ENCODE assay signal across 1 cellular context in the genomic region with DNA sequence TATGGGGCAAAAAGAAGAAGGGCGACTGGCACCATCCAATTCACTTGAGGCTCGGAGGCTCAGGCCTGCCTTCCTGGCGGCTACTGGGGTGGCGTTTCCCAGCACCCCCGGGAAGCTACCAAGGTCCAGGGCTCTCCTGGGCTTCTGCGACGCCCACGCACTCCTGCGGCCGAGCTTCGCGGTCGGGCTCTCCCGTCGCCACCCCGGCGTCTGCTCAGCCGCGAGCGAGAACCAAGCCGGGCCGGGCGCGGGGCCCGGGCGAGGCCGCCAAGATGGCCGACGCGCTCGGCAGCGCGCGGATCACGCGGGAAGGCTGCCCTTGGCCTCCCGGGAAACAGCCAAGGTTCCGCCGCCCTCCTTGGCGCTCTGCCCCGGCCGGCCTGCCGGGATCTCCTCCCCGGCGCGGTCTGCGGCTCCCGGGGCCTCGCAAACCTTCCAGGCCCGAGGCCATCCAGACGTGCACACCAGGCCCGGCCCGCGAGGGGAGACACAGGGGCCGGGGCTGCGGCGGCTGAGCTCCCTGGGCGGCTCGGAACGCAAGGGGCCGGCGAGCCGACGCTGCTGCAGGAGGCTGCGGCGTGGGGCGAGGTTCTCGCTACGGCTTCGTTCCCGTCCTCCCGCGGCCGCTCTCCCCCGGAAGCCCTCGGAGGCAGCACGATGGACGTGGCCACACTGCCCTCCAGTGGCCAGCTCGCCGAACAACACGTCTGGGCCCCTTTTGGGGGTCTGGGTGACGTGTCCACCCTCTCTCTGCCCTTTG.
TF ChIP-seq lines count a peak whose summit lies in the region.

No MANE protein-coding gene starts in this region.

TF ChIP-seq in HepG2, 621 proteins besides CTCF, POLR2A, EP300 and RAD21 (continued from another document and continues in another):
- TF ChIP-seq, protein P1, sequence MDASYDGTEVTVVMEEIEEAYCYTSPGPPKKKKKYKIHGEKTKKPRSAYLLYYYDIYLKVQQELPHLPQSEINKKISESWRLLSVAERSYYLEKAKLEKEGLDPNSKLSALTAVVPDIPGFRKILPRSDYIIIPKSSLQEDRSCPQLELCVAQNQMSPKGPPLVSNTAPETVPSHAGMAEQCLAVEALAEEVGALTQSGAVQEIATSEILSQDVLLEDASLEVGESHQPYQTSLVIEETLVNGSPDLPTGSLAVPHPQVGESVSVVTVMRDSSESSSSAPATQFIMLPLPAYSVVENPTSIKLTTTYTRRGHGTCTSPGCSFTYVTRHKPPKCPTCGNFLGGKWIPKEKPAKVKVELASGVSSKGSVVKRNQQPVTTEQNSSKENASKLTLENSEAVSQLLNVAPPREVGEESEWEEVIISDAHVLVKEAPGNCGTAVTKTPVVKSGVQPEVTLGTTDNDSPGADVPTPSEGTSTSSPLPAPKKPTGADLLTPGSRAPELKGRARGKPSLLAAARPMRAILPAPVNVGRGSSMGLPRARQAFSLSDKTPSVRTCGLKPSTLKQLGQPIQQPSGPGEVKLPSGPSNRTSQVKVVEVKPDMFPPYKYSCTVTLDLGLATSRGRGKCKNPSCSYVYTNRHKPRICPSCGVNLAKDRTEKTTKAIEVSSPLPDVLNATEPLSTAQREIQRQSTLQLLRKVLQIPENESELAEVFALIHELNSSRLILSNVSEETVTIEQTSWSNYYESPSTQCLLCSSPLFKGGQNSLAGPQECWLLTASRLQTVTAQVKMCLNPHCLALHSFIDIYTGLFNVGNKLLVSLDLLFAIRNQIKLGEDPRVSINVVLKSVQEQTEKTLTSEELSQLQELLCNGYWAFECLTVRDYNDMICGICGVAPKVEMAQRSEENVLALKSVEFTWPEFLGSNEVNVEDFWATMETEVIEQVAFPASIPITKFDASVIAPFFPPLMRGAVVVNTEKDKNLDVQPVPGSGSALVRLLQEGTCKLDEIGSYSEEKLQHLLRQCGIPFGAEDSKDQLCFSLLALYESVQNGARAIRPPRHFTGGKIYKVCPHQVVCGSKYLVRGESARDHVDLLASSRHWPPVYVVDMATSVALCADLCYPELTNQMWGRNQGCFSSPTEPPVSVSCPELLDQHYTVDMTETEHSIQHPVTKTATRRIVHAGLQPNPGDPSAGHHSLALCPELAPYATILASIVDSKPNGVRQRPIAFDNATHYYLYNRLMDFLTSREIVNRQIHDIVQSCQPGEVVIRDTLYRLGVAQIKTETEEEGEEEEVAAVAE (CRISPR knock-in tag; IDR thresholded peaks at IDR 0.05; ENCODE audit: borderline replicate concordance), result no peak
- TF ChIP-seq ZNF329 (CRISPR knock-in tag; IDR thresholded peaks at IDR 0.05; ENCODE audit: low read depth) (peak; percentile 63; the same call in 1 of the 2 replicates), ZNF598 (CRISPR knock-in tag; IDR thresholded peaks at IDR 0.05; ENCODE audit: borderline replicate concordance) (0 out of 2 replicates have a peak, but pooled peaks have one; percentile 28), CAMTA2 (CRISPR knock-in tag; IDR thresholded peaks at IDR 0.05; ENCODE audit: borderline replicate concordance) (no peak), HOXA3 (CRISPR knock-in tag; IDR thresholded peaks at IDR 0.05) (peak; percentile 92), ZNF251 (CRISPR knock-in tag; IDR thresholded peaks at IDR 0.05) (no peak), ZNF614 (CRISPR knock-in tag; IDR thresholded peaks at IDR 0.05; ENCODE audit: borderline replicate concordance) (peak; percentile 21; the same call in 1 of the 2 replicates), KDM6A (CRISPR knock-in tag; IDR thresholded peaks at IDR 0.05; ENCODE audit: low read depth) (no peak), ZNF768 (CRISPR knock-in tag; IDR thresholded peaks at IDR 0.05) (peak; percentile 51), ZFP41 (CRISPR knock-in tag; IDR thresholded peaks at IDR 0.05; ENCODE audit: borderline replicate concordance) (peak; percentile 87), ZNF747 (CRISPR knock-in tag; IDR thresholded peaks at IDR 0.05; ENCODE audit: borderline replicate concordance) (no peak), POGZ (CRISPR knock-in tag; IDR thresholded peaks at IDR 0.05) (peak; percentile 50; the same call in 1 of the 2 replicates), ZNF343 (CRISPR knock-in tag; IDR thresholded peaks at IDR 0.05) (0 out of 2 replicates have a peak, but pooled peaks have one; percentile 33), NFYB (CRISPR knock-in tag; IDR thresholded peaks at IDR 0.05) (no peak), ZNF563 (CRISPR knock-in tag; IDR thresholded peaks at IDR 0.05) (peak; percentile 37; the same call in 1 of the 2 replicates), ZNF660 (CRISPR knock-in tag; IDR thresholded peaks at IDR 0.05; ENCODE audit: borderline replicate concordance, low read depth) (no peak), ZNF121 (CRISPR knock-in tag; IDR thresholded peaks at IDR 0.05) (no peak), ZSCAN30 (CRISPR knock-in tag; IDR thresholded peaks at IDR 0.05) (no peak), NFRKB (IDR thresholded peaks at IDR 0.05) (no peak), ZNF816 (CRISPR knock-in tag; IDR thresholded peaks at IDR 0.05; ENCODE audit: borderline replicate concordance) (0 out of 2 replicates have a peak, but pooled peaks have one; percentile 27), ATM (IDR thresholded peaks at IDR 0.05; ENCODE audit: borderline replicate concordance) (no peak), ZKSCAN1 (IDR thresholded peaks at IDR 0.05; ENCODE audit: low read length) (no peak), ZNF274 (CRISPR knock-in tag; IDR thresholded peaks at IDR 0.05) (no peak; the same call in 1 of the 2 replicates), MBNL3 (CRISPR knock-in tag; conservative IDR thresholded peaks at IDR 0.05) (no peak), ZFP36 (IDR thresholded peaks at IDR 0.05; ENCODE audit: borderline replicate concordance, low read depth, low read length, partially characterized antibody) (no peak), HNRNPUL1 (IDR thresholded peaks at IDR 0.05; ENCODE audit: low read depth, low read length) (no peak), GLI4 (CRISPR knock-in tag; IDR thresholded peaks at IDR 0.05; ENCODE audit: borderline replicate concordance) (no peak), FOXA3 (CRISPR knock-in tag; IDR thresholded peaks at IDR 0.05) (peak; percentile 53), ZNF761 (CRISPR knock-in tag; conservative IDR thresholded peaks at IDR 0.05) (0 out of 2 replicates have a peak, but pooled peaks have one; percentile 21), HHEX (CRISPR knock-in tag; IDR thresholded peaks at IDR 0.05) (no peak), ZSCAN9 (CRISPR knock-in tag; IDR thresholded peaks at IDR 0.05; ENCODE audit: borderline replicate concordance) (no peak; the same call in 1 of the 2 replicates), ZNF776 (CRISPR knock-in tag; IDR thresholded peaks at IDR 0.05) (peak; percentile 73; the same call in 1 of the 2 replicates), ZNF232 (CRISPR knock-in tag; IDR thresholded peaks at IDR 0.05; ENCODE audit: borderline replicate concordance) (peak; percentile 63; the same call in 1 of the 2 replicates), CEBPG (CRISPR knock-in tag; IDR thresholded peaks at IDR 0.05) (no peak), ARNTL (CRISPR knock-in tag; IDR thresholded peaks at IDR 0.05) (no peak; the same call in 1 of the 2 replicates), ZNF160 (CRISPR knock-in tag; IDR thresholded peaks at IDR 0.05) (no peak), ZNF780A (CRISPR knock-in tag; IDR thresholded peaks at IDR 0.05) (no peak), PLRG1 (conservative IDR thresholded peaks at IDR 0.05) (no peak), KLF9 (CRISPR knock-in tag; IDR thresholded peaks at IDR 0.05; ENCODE audit: low read depth) (no peak), HIVEP1 (CRISPR knock-in tag; IDR thresholded peaks at IDR 0.05) (no peak), ZNF7 (CRISPR knock-in tag; IDR thresholded peaks at IDR 0.05) (no peak), MAZ (IDR thresholded peaks at IDR 0.05; ENCODE audit: borderline replicate concordance, low read depth, low read length) (peak; percentile 46; the same call in 1 of the 2 replicates), MAZ (CRISPR knock-in tag; IDR thresholded peaks at IDR 0.05; ENCODE audit: low read depth) (peak; percentile 58; the same call in 1 of the 2 replicates), HNF4A (CRISPR knock-in tag; IDR thresholded peaks at IDR 0.05) (peak; percentile 34; the same call in 1 of the 2 replicates), GTF3A (CRISPR knock-in tag; conservative IDR thresholded peaks at IDR 0.05) (0 out of 2 replicates have a peak, but pooled peaks have one; percentile 53), LCORL (IDR thresholded peaks at IDR 0.05) (no peak), LCORL (CRISPR knock-in tag; IDR thresholded peaks at IDR 0.05) (peak; percentile 83), ZNF749 (CRISPR knock-in tag; IDR thresholded peaks at IDR 0.05; ENCODE audit: borderline replicate concordance) (no peak), ZFP1 (CRISPR knock-in tag; IDR thresholded peaks at IDR 0.05) (no peak), YY1 (IDR thresholded peaks at IDR 0.05; ENCODE audit: insufficient read depth, insufficient replicate concordance, low read depth, low read length) (peak; percentile 67), ARNT (IDR thresholded peaks at IDR 0.05) (no peak), ZNF777 (CRISPR knock-in tag; IDR thresholded peaks at IDR 0.05) (peak; percentile 62; the same call in 1 of the 2 replicates), ZNF703 (CRISPR knock-in tag; IDR thresholded peaks at IDR 0.05; ENCODE audit: borderline replicate concordance) (no peak), ZIK1 (CRISPR knock-in tag; IDR thresholded peaks at IDR 0.05; ENCODE audit: borderline replicate concordance, low read depth) (peak; percentile 80; the same call in 1 of the 2 replicates), ZNF75D (CRISPR knock-in tag; IDR thresholded peaks at IDR 0.05; ENCODE audit: borderline replicate concordance) (no peak)
- TF ChIP-seq, protein P2, sequence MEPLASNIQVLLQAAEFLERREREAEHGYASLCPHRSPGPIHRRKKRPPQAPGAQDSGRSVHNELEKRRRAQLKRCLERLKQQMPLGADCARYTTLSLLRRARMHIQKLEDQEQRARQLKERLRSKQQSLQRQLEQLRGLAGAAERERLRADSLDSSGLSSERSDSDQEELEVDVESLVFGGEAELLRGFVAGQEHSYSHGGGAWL (CRISPR knock-in tag; IDR thresholded peaks at IDR 0.05), result peak; percentile 65; the same call in 1 of the 2 replicates
- TF ChIP-seq, protein P3, sequence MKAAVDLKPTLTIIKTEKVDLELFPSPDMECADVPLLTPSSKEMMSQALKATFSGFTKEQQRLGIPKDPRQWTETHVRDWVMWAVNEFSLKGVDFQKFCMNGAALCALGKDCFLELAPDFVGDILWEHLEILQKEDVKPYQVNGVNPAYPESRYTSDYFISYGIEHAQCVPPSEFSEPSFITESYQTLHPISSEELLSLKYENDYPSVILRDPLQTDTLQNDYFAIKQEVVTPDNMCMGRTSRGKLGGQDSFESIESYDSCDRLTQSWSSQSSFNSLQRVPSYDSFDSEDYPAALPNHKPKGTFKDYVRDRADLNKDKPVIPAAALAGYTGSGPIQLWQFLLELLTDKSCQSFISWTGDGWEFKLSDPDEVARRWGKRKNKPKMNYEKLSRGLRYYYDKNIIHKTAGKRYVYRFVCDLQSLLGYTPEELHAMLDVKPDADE (CRISPR knock-in tag; IDR thresholded peaks at IDR 0.05), result no peak
- TF ChIP-seq, protein P4, sequence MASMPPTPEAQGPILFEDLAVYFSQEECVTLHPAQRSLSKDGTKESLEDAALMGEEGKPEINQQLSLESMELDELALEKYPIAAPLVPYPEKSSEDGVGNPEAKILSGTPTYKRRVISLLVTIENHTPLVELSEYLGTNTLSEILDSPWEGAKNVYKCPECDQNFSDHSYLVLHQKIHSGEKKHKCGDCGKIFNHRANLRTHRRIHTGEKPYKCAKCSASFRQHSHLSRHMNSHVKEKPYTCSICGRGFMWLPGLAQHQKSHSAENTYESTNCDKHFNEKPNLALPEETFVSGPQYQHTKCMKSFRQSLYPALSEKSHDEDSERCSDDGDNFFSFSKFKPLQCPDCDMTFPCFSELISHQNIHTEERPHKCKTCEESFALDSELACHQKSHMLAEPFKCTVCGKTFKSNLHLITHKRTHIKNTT (CRISPR knock-in tag; IDR thresholded peaks at IDR 0.05), result no peak
- TF ChIP-seq, protein P5, sequence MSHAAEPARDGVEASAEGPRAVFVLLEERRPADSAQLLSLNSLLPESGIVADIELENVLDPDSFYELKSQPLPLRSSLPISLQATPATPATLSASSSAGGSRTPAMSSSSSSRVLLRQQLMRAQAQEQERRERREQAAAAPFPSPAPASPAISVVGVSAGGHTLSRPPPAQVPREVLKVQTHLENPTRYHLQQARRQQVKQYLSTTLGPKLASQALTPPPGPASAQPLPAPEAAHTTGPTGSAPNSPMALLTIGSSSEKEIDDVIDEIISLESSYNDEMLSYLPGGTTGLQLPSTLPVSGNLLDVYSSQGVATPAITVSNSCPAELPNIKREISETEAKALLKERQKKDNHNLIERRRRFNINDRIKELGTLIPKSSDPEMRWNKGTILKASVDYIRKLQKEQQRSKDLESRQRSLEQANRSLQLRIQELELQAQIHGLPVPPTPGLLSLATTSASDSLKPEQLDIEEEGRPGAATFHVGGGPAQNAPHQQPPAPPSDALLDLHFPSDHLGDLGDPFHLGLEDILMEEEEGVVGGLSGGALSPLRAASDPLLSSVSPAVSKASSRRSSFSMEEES (CRISPR knock-in tag; IDR thresholded peaks at IDR 0.05), result no peak
- TF ChIP-seq, protein P6, sequence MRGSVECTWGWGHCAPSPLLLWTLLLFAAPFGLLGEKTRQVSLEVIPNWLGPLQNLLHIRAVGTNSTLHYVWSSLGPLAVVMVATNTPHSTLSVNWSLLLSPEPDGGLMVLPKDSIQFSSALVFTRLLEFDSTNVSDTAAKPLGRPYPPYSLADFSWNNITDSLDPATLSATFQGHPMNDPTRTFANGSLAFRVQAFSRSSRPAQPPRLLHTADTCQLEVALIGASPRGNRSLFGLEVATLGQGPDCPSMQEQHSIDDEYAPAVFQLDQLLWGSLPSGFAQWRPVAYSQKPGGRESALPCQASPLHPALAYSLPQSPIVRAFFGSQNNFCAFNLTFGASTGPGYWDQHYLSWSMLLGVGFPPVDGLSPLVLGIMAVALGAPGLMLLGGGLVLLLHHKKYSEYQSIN (CRISPR knock-in tag; IDR thresholded peaks at IDR 0.05; ENCODE audit: borderline replicate concordance), result no peak
- TF ChIP-seq, protein P7, sequence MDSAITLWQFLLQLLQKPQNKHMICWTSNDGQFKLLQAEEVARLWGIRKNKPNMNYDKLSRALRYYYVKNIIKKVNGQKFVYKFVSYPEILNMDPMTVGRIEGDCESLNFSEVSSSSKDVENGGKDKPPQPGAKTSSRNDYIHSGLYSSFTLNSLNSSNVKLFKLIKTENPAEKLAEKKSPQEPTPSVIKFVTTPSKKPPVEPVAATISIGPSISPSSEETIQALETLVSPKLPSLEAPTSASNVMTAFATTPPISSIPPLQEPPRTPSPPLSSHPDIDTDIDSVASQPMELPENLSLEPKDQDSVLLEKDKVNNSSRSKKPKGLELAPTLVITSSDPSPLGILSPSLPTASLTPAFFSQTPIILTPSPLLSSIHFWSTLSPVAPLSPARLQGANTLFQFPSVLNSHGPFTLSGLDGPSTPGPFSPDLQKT (CRISPR knock-in tag; IDR thresholded peaks at IDR 0.05; ENCODE audit: borderline replicate concordance), result no peak
- TF ChIP-seq, protein P8, sequence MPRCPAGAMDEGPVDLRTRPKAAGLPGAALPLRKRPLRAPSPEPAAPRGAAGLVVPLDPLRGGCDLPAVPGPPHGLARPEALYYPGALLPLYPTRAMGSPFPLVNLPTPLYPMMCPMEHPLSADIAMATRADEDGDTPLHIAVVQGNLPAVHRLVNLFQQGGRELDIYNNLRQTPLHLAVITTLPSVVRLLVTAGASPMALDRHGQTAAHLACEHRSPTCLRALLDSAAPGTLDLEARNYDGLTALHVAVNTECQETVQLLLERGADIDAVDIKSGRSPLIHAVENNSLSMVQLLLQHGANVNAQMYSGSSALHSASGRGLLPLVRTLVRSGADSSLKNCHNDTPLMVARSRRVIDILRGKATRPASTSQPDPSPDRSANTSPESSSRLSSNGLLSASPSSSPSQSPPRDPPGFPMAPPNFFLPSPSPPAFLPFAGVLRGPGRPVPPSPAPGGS (CRISPR knock-in tag; IDR thresholded peaks at IDR 0.05), result 0 out of 2 replicates have a peak, but pooled peaks have one; percentile 72
